ENCODE assay signal across 23 cellular contexts in the genomic region with DNA sequence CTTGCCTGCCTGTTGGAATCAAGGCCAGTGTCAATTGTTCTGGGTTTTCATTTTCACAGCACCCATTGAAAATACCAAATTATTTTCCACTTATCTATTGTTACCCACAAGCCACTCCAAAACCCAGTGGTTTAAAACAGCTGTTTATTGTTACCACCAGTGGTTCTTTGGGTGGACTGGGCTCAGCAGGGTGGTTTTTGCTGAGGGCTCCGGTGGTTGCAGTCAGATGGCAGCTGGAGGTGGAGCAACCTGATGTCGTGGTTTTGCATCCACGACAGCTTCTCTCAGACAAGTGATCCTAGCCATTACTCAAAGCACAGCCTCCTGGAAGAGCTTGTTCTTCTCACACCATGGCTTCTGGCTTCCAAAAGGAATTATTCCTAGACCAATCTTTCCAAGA.
"Had no signal": no experiment of that assay in that cellular context is flagged by ENCODE, and none has a peak within 500 bp of the region (broad histone marks: within the 10 kb centered on the region; RNA-seq: fewer than 3 reads in every experiment).

No MANE protein-coding gene starts in this region.

- H3K27ac ChIP-seq: coronary artery, dorsolateral prefrontal cortex, esophagus muscularis mucosa, foreskin keratinocyte, gastroesophageal sphincter, heart left ventricle, hepatocyte, left ventricle myocardium inferior, lower lobe of right lung had no signal

- DNase-seq: dermis blood vessel endothelial cell; dorsolateral prefrontal cortex; effector CD4-positive, alpha-beta T cell; effector memory CD4-positive, alpha-beta T cell; foreskin keratinocyte; heart left ventricle; hypothalamus; immature natural killer cell; islet precursor cell; kidney; kidney glomerular epithelial cell; left colon; left ventricle myocardium inferior; lower lobe of right lung; mesenchymal stem cell; mucosa of descending colon; naive B cell had no signal

- H3K4me3 ChIP-seq: coronary artery, dorsolateral prefrontal cortex, esophagus muscularis mucosa, gastroesophageal sphincter, heart left ventricle, hepatocyte, left ventricle myocardium inferior, lower lobe of right lung, mucosa of descending colon had no signal

- H3K4me2 ChIP-seq: hepatocyte had no signal

- H3K36me3 Mint-ChIP-seq: immature natural killer cell, mesothelial cell of epicardium had no signal

- H2AFZ ChIP-seq: hepatocyte had no signal

- H3K36me3 ChIP-seq: esophagus muscularis mucosa, gastroesophageal sphincter, heart left ventricle, left ventricle myocardium inferior, lower lobe of right lung had no signal

- H3K79me2 ChIP-seq: hepatocyte had no signal

- H3K9me3 ChIP-seq: esophagus muscularis mucosa, lower lobe of right lung had no signal

- H3K4me1 Mint-ChIP-seq: immature natural killer cell, mesothelial cell of epicardium, naive B cell had no signal

- H3K4me3 Mint-ChIP-seq: immature natural killer cell, mesothelial cell of epicardium, naive B cell had no signal

- H3K27me3 ChIP-seq: foreskin keratinocyte, heart left ventricle, hepatocyte had no signal

- H3K4me1 ChIP-seq: esophagus muscularis mucosa, foreskin keratinocyte, gastroesophageal sphincter, heart left ventricle, left ventricle myocardium inferior, lower lobe of right lung had no signal

- H3K27ac Mint-ChIP-seq: immature natural killer cell, mesothelial cell of epicardium, naive B cell had no signal

- ATAC-seq: foreskin keratinocyte, gastroesophageal sphincter, heart left ventricle, left colon, left lobe of liver, lower lobe of right lung, mucosa of descending colon had no signal
